In genomic region chr22:25748140-25748539, GRCh38 we compare ENCODE assay signal across 15 cellular contexts. TPM values are rescaled to one million over a fixed set of nuclear protein-coding genes. Genes with fewer than 3 reads are reported as not detected.
DNase-seq lines count a peak whose midpoint lies in the region; ATAC-seq and TF ChIP-seq lines count a peak whose summit lies in the region.
"Had no signal": no experiment of that assay in that cellular context is flagged by ENCODE, and none has a peak within 500 bp of the region (broad histone marks: within the 10 kb centered on the region; RNA-seq: fewer than 3 reads in every experiment).

No MANE protein-coding gene starts in this region.

- no peaks in the 10 kb centered on the region for H3K27me3 ChIP-seq in OCI-LY3 (ENCODE audit: low read depth, low read length)
- no peaks in the 10 kb centered on the region for H3K27me3 ChIP-seq in thoracic aorta (replicated peaks; ENCODE audit: insufficient read depth)

- H3K27ac Mint-ChIP-seq in activated naive CD8-positive, alpha-beta T cell treated with anti-CD3 and anti-CD28 coated beads for 36 hours = peak overlapping the region; percentile 53
- H3K27ac Mint-ChIP-seq in activated naive CD8-positive, alpha-beta T cell treated with anti-CD3 and anti-CD28 coated beads, Interleukin-2, amount 50 U/mL, for 24 hours = no peak overlapping the region
- H3K27ac Mint-ChIP-seq in dendritic cell treated with granulocyte-macrophage colony-stimulating factor and Interleukin-4, amounts not matched to agents 40 ng/mL and 50 ng/mL, for 4 days = peak overlapping the region; percentile 64
- H3K27ac Mint-ChIP-seq: nephron had no signal

- peak overlapping the region; percentile 91 for H3K4me2 ChIP-seq in OCI-LY3 (ENCODE audit: low read length)

- no peak for ATAC-seq in activated naive CD8-positive, alpha-beta T cell treated with anti-CD3 and anti-CD28 coated beads, Interleukin-2, amount 50 U/mL, for 24 hours
- ATAC-seq in thoracic aorta (ENCODE audit: insufficient number of reproducible peaks, low FRiP score, low read depth) = no peak
- no peak for ATAC-seq in GM19397 (IDR thresholded peaks at IDR 0.05; ENCODE audit: unreplicated experiment)
- ATAC-seq: activated CD4-positive, alpha-beta T cell treated with anti-CD3 and anti-CD28 coated beads for 36 hours had no signal

- H3K9me3 Mint-ChIP-seq in activated naive CD8-positive, alpha-beta T cell treated with anti-CD3 and anti-CD28 coated beads for 36 hours = no peaks in the 10 kb centered on the region
- H3K9me3 Mint-ChIP-seq in activated naive CD8-positive, alpha-beta T cell treated with anti-CD3 and anti-CD28 coated beads, Interleukin-2, amount 50 U/mL, for 24 hours = no peaks in the 10 kb centered on the region
- no peaks in the 10 kb centered on the region for H3K9me3 Mint-ChIP-seq in dendritic cell treated with granulocyte-macrophage colony-stimulating factor and Interleukin-4, amounts not matched to agents 40 ng/mL and 50 ng/mL, for 4 days
- H3K9me3 Mint-ChIP-seq: nephron had no signal

- TF ChIP-seq CTCF in OCI-LY3 (IDR thresholded peaks at IDR 0.05; ENCODE audit: low read depth, low read length) (no peak), thoracic aorta (IDR thresholded peaks at IDR 0.05) (no peak)

- 0 out of 2 replicates have a peak overlapping the region, but pooled peaks have one; percentile 8 for H3K4me3 ChIP-seq in OCI-LY3 (ENCODE audit: low read length)
- peak overlapping the region; percentile 51 for H3K4me3 ChIP-seq in thoracic aorta

- H3K4me1 ChIP-seq in OCI-LY3 (ENCODE audit: low read length) = peaks cover 78% of the 10 kb centered on the region
- peaks cover 13 to 63% of the 10 kb centered on the region in 2 donors for H3K4me1 ChIP-seq in thoracic aorta (ENCODE audit: control insufficient read depth in 1 of 2, low read depth in 2 of 2)

- H3K36me3 Mint-ChIP-seq in activated naive CD8-positive, alpha-beta T cell treated with anti-CD3 and anti-CD28 coated beads for 36 hours = peaks cover 3% of the 10 kb centered on the region
- no peaks in the 10 kb centered on the region for H3K36me3 Mint-ChIP-seq in activated naive CD8-positive, alpha-beta T cell treated with anti-CD3 and anti-CD28 coated beads, Interleukin-2, amount 50 U/mL, for 24 hours (ENCODE audit: low read depth)
- H3K36me3 Mint-ChIP-seq in dendritic cell treated with granulocyte-macrophage colony-stimulating factor and Interleukin-4, amounts not matched to agents 40 ng/mL and 50 ng/mL, for 4 days (ENCODE audit: low read depth) = no peaks in the 10 kb centered on the region

- no peak overlapping the region for H2AFZ ChIP-seq in OCI-LY3 (ENCODE audit: low read depth, low read length)

- no peaks in the 10 kb centered on the region for H3K27me3 Mint-ChIP-seq in activated naive CD8-positive, alpha-beta T cell treated with anti-CD3 and anti-CD28 coated beads for 36 hours
- peaks cover 9% of the 10 kb centered on the region for H3K27me3 Mint-ChIP-seq in activated naive CD8-positive, alpha-beta T cell treated with anti-CD3 and anti-CD28 coated beads, Interleukin-2, amount 50 U/mL, for 24 hours
- H3K27me3 Mint-ChIP-seq in dendritic cell treated with granulocyte-macrophage colony-stimulating factor and Interleukin-4, amounts not matched to agents 40 ng/mL and 50 ng/mL, for 4 days = peaks cover 26% of the 10 kb centered on the region

- peak overlapping the region; percentile 90 for H3K27ac ChIP-seq in OCI-LY3 (ENCODE audit: low read length)
- peak overlapping the region; percentile 91 to 92 for H3K27ac ChIP-seq in thoracic aorta

- peaks cover 98% of the 10 kb centered on the region for H3K79me2 ChIP-seq in OCI-LY3 (ENCODE audit: low read length)

- H3K36me3 ChIP-seq in OCI-LY3 (replicated peaks; ENCODE audit: low read depth, low read length) = peaks cover 45% of the 10 kb centered on the region
- no peaks in the 10 kb centered on the region for H3K36me3 ChIP-seq in thoracic aorta

- H3K9me3 ChIP-seq in OCI-LY3 (ENCODE audit: insufficient read depth, low read length) (no peaks in the 10 kb centered on the region), thoracic aorta (no peaks in the 10 kb centered on the region)

- peak overlapping the region; percentile 0; the same call in 1 of the 2 replicates for H3K9ac ChIP-seq in OCI-LY3 (ENCODE audit: low read length)

- peaks cover 22% of the 10 kb centered on the region for H4K20me1 ChIP-seq in OCI-LY3 (ENCODE audit: insufficient read depth, low read length)

- H3K4me3 Mint-ChIP-seq in activated naive CD8-positive, alpha-beta T cell treated with anti-CD3 and anti-CD28 coated beads for 36 hours = no peak overlapping the region
- no peak overlapping the region for H3K4me3 Mint-ChIP-seq in activated naive CD8-positive, alpha-beta T cell treated with anti-CD3 and anti-CD28 coated beads, Interleukin-2, amount 50 U/mL, for 24 hours
- H3K4me3 Mint-ChIP-seq in dendritic cell treated with granulocyte-macrophage colony-stimulating factor and Interleukin-4, amounts not matched to agents 40 ng/mL and 50 ng/mL, for 4 days = no peak overlapping the region
- H3K4me3 Mint-ChIP-seq: activated CD4-positive, alpha-beta T cell treated with anti-CD3 and anti-CD28 coated beads for 36 hours; nephron had no signal

- peaks cover 30% of the 10 kb centered on the region for H3K4me1 Mint-ChIP-seq in activated naive CD8-positive, alpha-beta T cell treated with anti-CD3 and anti-CD28 coated beads for 36 hours
- H3K4me1 Mint-ChIP-seq in activated naive CD8-positive, alpha-beta T cell treated with anti-CD3 and anti-CD28 coated beads, Interleukin-2, amount 50 U/mL, for 24 hours = peaks cover 57% of the 10 kb centered on the region
- H3K4me1 Mint-ChIP-seq in dendritic cell treated with granulocyte-macrophage colony-stimulating factor and Interleukin-4, amounts not matched to agents 40 ng/mL and 50 ng/mL, for 4 days (ENCODE audit: low read depth) = peaks cover 64% of the 10 kb centered on the region

- no peak for DNase-seq in activated naive CD8-positive, alpha-beta T cell treated with anti-CD3 and anti-CD28 coated beads for 36 hours
- DNase-seq in activated naive CD8-positive, alpha-beta T cell treated with anti-CD3 and anti-CD28 coated beads, Interleukin-2, amount 50 U/mL, for 24 hours = no peak
- DNase-seq in thoracic aorta (ENCODE audit: low spot score) (no peak), nucleus accumbens (lab: John Stamatoyannopoulos, UW) (no peak)
- no peak for DNase-seq in effector CD4-positive, alpha-beta T cell
- DNase-seq: activated CD4-positive, alpha-beta T cell treated with anti-CD3 and anti-CD28 coated beads for 36 hours; activated T-cell treated with anti-CD3 and anti-CD28 coated beads, Interleukin-2, amount 50 U/mL, for 48 hours; cortex of kidney; NCI-H2171; NCI-H82 had no signal

- intact Hi-C loops in dendritic cell treated with granulocyte-macrophage colony-stimulating factor and Interleukin-4, amounts not matched to agents 40 ng/mL and 50 ng/mL, for 4 days (cut with micrococcal nuclease) = no loop called here

RNA-seq across cellular contexts. Expression of gene MYO18B, which starts 6.2 kb away (rescaled TPM):
- 1 to 10 TPM; 1.6 to 2.1 TPM for total RNA-seq in activated naive CD8-positive, alpha-beta T cell treated with anti-CD3 and anti-CD28 coated beads for 36 hours
- 10 to 100 TPM; 45.6 to 73.5 TPM for total RNA-seq in thoracic aorta
- total RNA-seq: epithelial cell of proximal tubule had no signal

Comparison
In these comparisons a context has a peak if more than half of its experiments do, and no peak if none do; other contexts are left out.
1. RNA of gene MYO18B, which starts 6.2 kb away (total RNA-seq): 45.6 to 73.5 TPM in thoracic aorta; 1.6 to 2.1 TPM in activated naive CD8-positive, alpha-beta T cell treated with anti-CD3 and anti-CD28 coated beads for 36 hours; every median in the first group is over 10 times any median in the second.